In the genomic region with DNA sequence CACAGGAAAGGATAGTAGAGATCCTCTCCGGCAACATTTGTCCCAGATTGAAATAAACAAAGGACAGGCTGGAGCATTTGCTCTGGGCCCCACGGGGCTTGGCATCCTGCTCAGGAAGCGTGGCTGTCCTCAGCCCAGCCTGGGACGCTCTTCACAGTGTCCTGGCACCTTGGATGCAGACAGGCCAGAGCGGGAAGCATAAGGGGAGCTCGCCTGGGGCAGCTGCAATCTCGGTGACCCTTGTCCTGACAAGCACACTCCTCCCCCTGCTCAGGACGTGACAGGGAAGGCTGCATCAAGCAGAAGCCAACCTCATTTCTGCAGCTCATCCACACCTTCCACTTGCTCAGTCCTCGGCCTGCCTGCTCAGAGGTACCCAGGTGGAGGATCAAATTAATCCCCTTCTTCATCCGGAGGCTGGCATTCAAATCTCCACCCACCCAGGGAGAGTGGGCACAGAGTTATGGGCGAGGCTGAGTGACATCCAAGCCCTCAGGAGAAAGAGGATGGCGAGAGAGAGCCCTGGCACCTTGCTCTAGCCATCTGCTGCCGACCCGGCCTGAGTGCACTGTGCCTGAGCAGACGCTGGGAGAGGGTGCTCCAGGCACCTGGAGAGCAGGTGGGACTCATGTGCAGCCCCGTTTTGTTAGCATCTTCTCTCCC, we compare ENCODE assay signal across 2 cellular contexts.
TF ChIP-seq lines count a peak whose summit lies in the region.

No MANE protein-coding gene starts in this region.

TF ChIP-seq in IMR-90, 13 proteins besides CTCF, POLR2A, EP300 and RAD21:
- TF ChIP-seq CEBPB (IDR thresholded peaks at IDR 0.05; ENCODE audit: low read depth, low read length) (no peak), NFE2L2 (IDR thresholded peaks at IDR 0.05; ENCODE audit: low read depth, low read length) (no peak), RCOR1 (IDR thresholded peaks at IDR 0.05; ENCODE audit: insufficient replicate concordance, low read length) (no peak), SMC3 (IDR thresholded peaks at IDR 0.05; ENCODE audit: low read depth, low read length) (no peak), MAZ (IDR thresholded peaks at IDR 0.05; ENCODE audit: borderline replicate concordance, low read depth, low read length) (no peak), BHLHE40 (IDR thresholded peaks at IDR 0.05; ENCODE audit: low read depth, low read length) (no peak), RFX5 (IDR thresholded peaks at IDR 0.05; ENCODE audit: low read depth, low read length) (no peak), MXI1 (IDR thresholded peaks at IDR 0.05; ENCODE audit: borderline replicate concordance, low read depth, low read length) (no peak), CHD1 (IDR thresholded peaks at IDR 0.05; ENCODE audit: low read depth, low read length) (no peak), ELK1 (IDR thresholded peaks at IDR 0.05; ENCODE audit: borderline replicate concordance, low read depth, low read length) (no peak), MAFK (IDR thresholded peaks at IDR 0.05; ENCODE audit: low read depth, low read length) (no peak), FOS (IDR thresholded peaks at IDR 0.05; ENCODE audit: low read depth, low read length) (no peak)
- TF ChIP-seq, protein P1, sequence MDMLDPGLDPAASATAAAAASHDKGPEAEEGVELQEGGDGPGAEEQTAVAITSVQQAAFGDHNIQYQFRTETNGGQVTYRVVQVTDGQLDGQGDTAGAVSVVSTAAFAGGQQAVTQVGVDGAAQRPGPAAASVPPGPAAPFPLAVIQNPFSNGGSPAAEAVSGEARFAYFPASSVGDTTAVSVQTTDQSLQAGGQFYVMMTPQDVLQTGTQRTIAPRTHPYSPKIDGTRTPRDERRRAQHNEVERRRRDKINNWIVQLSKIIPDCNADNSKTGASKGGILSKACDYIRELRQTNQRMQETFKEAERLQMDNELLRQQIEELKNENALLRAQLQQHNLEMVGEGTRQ (IDR thresholded peaks at IDR 0.05; ENCODE audit: low read depth, low read length) = no peak

TF ChIP-seq in H1, 55 proteins besides CTCF, POLR2A, EP300 and RAD21:
- TF ChIP-seq TCF12 (IDR thresholded peaks at IDR 0.05; ENCODE audit: low read depth, low read length) (no peak), MAX (IDR thresholded peaks at IDR 0.05) (no peak), RNF2 (IDR thresholded peaks at IDR 0.05; ENCODE audit: borderline replicate concordance, low read depth, low read length, missing control alignments, poor library complexity, severe bottlenecking) (no peak), JUN (IDR thresholded peaks at IDR 0.05; ENCODE audit: low read depth, low read length) (no peak), CBX5 (IDR thresholded peaks at IDR 0.05; ENCODE audit: low read depth, low read length) (no peak), CBX8 (IDR thresholded peaks at IDR 0.05; ENCODE audit: borderline replicate concordance, low read depth, low read length) (no peak), RBBP5 (IDR thresholded peaks at IDR 0.05; ENCODE audit: borderline replicate concordance, low read depth, low read length) (no peak), CEBPB (IDR thresholded peaks at IDR 0.05; ENCODE audit: low read depth, low read length) (no peak), CHD2 (IDR thresholded peaks at IDR 0.05; ENCODE audit: low read length) (no peak), POU5F1 (IDR thresholded peaks at IDR 0.05; ENCODE audit: low read depth, low read length) (no peak), YY1 (IDR thresholded peaks at IDR 0.05; ENCODE audit: low read depth, low read length) (no peak), CHD1 (IDR thresholded peaks at IDR 0.05; ENCODE audit: low read depth, low read length) (no peak), CREB1 (IDR thresholded peaks at IDR 0.05) (no peak), TBP (IDR thresholded peaks at IDR 0.05; ENCODE audit: low read depth, low read length) (no peak), KDM5A (IDR thresholded peaks at IDR 0.05; ENCODE audit: low read length) (no peak), SP4 (IDR thresholded peaks at IDR 0.05; ENCODE audit: low read length) (no peak), BCL11A (IDR thresholded peaks at IDR 0.05; ENCODE audit: low read depth in 2 of 2, low read length in 2 of 2) (no peak), EGR1 (IDR thresholded peaks at IDR 0.05; ENCODE audit: borderline replicate concordance, low read depth, low read length) (no peak), JUND (IDR thresholded peaks at IDR 0.05; ENCODE audit: low read length) (no peak), GABPA (IDR thresholded peaks at IDR 0.05; ENCODE audit: borderline replicate concordance, insufficient read depth, low read length) (no peak)
